Comparison of ENCODE assay signal across 27 cellular contexts in genomic region chr7:21480693-21481403, GRCh38. TPM values are rescaled to one million over a fixed set of nuclear protein-coding genes. Genes with fewer than 3 reads are reported as not detected.
A peak's percentile ranks its signal among the peaks of the same experiment; 100 is the strongest.
DNase-seq lines count a peak whose midpoint lies in the region; ATAC-seq and TF ChIP-seq lines count a peak whose summit lies in the region.
"Had no signal": no experiment of that assay in that cellular context is flagged by ENCODE, and none has a peak within 500 bp of the region (broad histone marks: within the 10 kb centered on the region; RNA-seq: fewer than 3 reads in every experiment).

No MANE protein-coding gene starts in this region.

- intact Hi-C loops in spleen (cut with DNase I; ENCODE audit: low total_unique reads) (no loop called here), cardiac septum (cut with DNase I) (no loop called here)

- no peaks in the 10 kb centered on the region for H3K9me3 Mint-ChIP-seq in stimulated activated naive CD8-positive, alpha-beta T cell treated with anti-CD3 and anti-CD28 coated beads, Interleukin-15, Interleukin-2, amounts not matched to agents 100 ng/mL and 50 ng/mL, for 24 hours
- H3K9me3 Mint-ChIP-seq in stimulated activated naive CD8-positive, alpha-beta T cell treated with anti-CD3 and anti-CD28 coated beads, Interleukin-15, amount 100 ng/mL, for 72 hours, result no peaks in the 10 kb centered on the region
- no peaks in the 10 kb centered on the region for H3K9me3 Mint-ChIP-seq in stimulated activated effector memory CD8-positive, alpha-beta T cell treated with anti-CD3 and anti-CD28 coated beads, Interleukin-12 subunit alpha, Interleukin-12 subunit beta, amount 100 ng/mL, for 72 hours
- H3K9me3 Mint-ChIP-seq: activated naive CD4-positive, alpha-beta T cell treated with anti-CD3 and anti-CD28 coated beads, Interleukin-2, amount 50 U/mL, for 24 hours had no signal

- no peak overlapping the region for H3K4me3 Mint-ChIP-seq in stimulated activated naive CD8-positive, alpha-beta T cell treated with anti-CD3 and anti-CD28 coated beads, Interleukin-15, Interleukin-2, amounts not matched to agents 100 ng/mL and 50 ng/mL, for 24 hours
- no peak overlapping the region for H3K4me3 Mint-ChIP-seq in stimulated activated naive CD8-positive, alpha-beta T cell treated with anti-CD3 and anti-CD28 coated beads, Interleukin-15, amount 100 ng/mL, for 72 hours
- no peak overlapping the region for H3K4me3 Mint-ChIP-seq in stimulated activated effector memory CD8-positive, alpha-beta T cell treated with anti-CD3 and anti-CD28 coated beads, Interleukin-12 subunit alpha, Interleukin-12 subunit beta, amount 100 ng/mL, for 72 hours
- H3K4me3 Mint-ChIP-seq: activated CD8-positive, alpha-beta T cell treated with anti-CD3 and anti-CD28 coated beads, Interleukin-2, amount 10 ng/mL, durations not matched to agents 7 days and 5 days; activated naive CD4-positive, alpha-beta T cell treated with anti-CD3 and anti-CD28 coated beads, Interleukin-2, amount 50 U/mL, for 24 hours; brain had no signal

- no peaks in the 10 kb centered on the region for H3K27me3 ChIP-seq in NT2/D1 (ENCODE audit: insufficient read depth, insufficient read length)
- no peaks in the 10 kb centered on the region for H3K27me3 ChIP-seq in iPS-18a (ENCODE audit: control insufficient read depth, insufficient read depth, low read length)
- H3K27me3 ChIP-seq in spleen (replicated peaks in 1 of 7), result no peaks in the 10 kb centered on the region
- H3K27me3 ChIP-seq: heart right ventricle, sigmoid colon, tibial nerve had no signal

- H3K4me1 Mint-ChIP-seq in stimulated activated naive CD8-positive, alpha-beta T cell treated with anti-CD3 and anti-CD28 coated beads, Interleukin-15, Interleukin-2, amounts not matched to agents 100 ng/mL and 50 ng/mL, for 24 hours (ENCODE audit: low read depth), result peaks cover 41% of the 10 kb centered on the region
- peaks cover 12% of the 10 kb centered on the region for H3K4me1 Mint-ChIP-seq in stimulated activated naive CD8-positive, alpha-beta T cell treated with anti-CD3 and anti-CD28 coated beads, Interleukin-15, amount 100 ng/mL, for 72 hours
- peaks cover 21% of the 10 kb centered on the region for H3K4me1 Mint-ChIP-seq in stimulated activated effector memory CD8-positive, alpha-beta T cell treated with anti-CD3 and anti-CD28 coated beads, Interleukin-12 subunit alpha, Interleukin-12 subunit beta, amount 100 ng/mL, for 72 hours
- H3K4me1 Mint-ChIP-seq: brain had no signal

- no peak for TF ChIP-seq CTCF in spleen (IDR thresholded peaks at IDR 0.05 in 8 of 11, conservative IDR thresholded peaks at IDR 0.05 in 3 of 11)

- WGBS in spleen, 5 donors, result 92 to 95% (median 93%) methylated on average over 3 of the region's 3 CpGs

- no peak for DNase-seq in stimulated activated naive CD8-positive, alpha-beta T cell treated with anti-CD3 and anti-CD28 coated beads, Interleukin-15, amount 100 ng/mL, for 72 hours
- peak; percentile 80 for DNase-seq in NT2/D1 (ENCODE audit: low read depth, low spot score)
- no peak for DNase-seq in stimulated activated effector memory CD8-positive, alpha-beta T cell treated with anti-CD3 and anti-CD28 coated beads, Interleukin-12 subunit alpha, Interleukin-12 subunit beta, amount 100 ng/mL, for 72 hours (ENCODE audit: low spot score in 2 of 2)
- no peak for DNase-seq in spleen
- DNase-seq in cardiac septum (ENCODE audit: low spot score), result no peak
- DNase-seq: activated CD4-positive, CD25-positive, alpha-beta regulatory T cell treated with anti-CD3 and anti-CD28 coated beads, Interleukin-2, amount 50 U/mL, for 72 hours; activated CD8-positive, alpha-beta T cell treated with anti-CD3 and anti-CD28 coated beads, Interleukin-2, amount 10 ng/mL, durations not matched to agents 7 days and 5 days; amniotic stem cell; GM23248; heart right ventricle; mesenchymal stem cell; MM.1S; NCI-H1105 treated with DMSO at 0.1 percent for 48 hours; NCI-H2029; NCI-H2227 treated with DMSO at 0.1 percent for 48 hours; NCI-H526; sigmoid colon; stimulated activated CD4-positive, alpha-beta T cell treated with anti-CD3 and anti-CD28 coated beads, Interleukin-4, amount 100 ng/mL, for 1 hour had no signal

- H3K36me3 Mint-ChIP-seq in stimulated activated naive CD8-positive, alpha-beta T cell treated with anti-CD3 and anti-CD28 coated beads, Interleukin-15, Interleukin-2, amounts not matched to agents 100 ng/mL and 50 ng/mL, for 24 hours (ENCODE audit: low read depth), result peaks cover 66% of the 10 kb centered on the region
- peaks cover 77% of the 10 kb centered on the region for H3K36me3 Mint-ChIP-seq in stimulated activated effector memory CD8-positive, alpha-beta T cell treated with anti-CD3 and anti-CD28 coated beads, Interleukin-12 subunit alpha, Interleukin-12 subunit beta, amount 100 ng/mL, for 72 hours

- no peak for TF ChIP-seq POLR2A in spleen (IDR thresholded peaks at IDR 0.05)

- H3K27me3 Mint-ChIP-seq in stimulated activated naive CD8-positive, alpha-beta T cell treated with anti-CD3 and anti-CD28 coated beads, Interleukin-15, Interleukin-2, amounts not matched to agents 100 ng/mL and 50 ng/mL, for 24 hours, result no peaks in the 10 kb centered on the region
- no peaks in the 10 kb centered on the region for H3K27me3 Mint-ChIP-seq in stimulated activated naive CD8-positive, alpha-beta T cell treated with anti-CD3 and anti-CD28 coated beads, Interleukin-15, amount 100 ng/mL, for 72 hours
- H3K27me3 Mint-ChIP-seq: activated naive CD4-positive, alpha-beta T cell treated with anti-CD3 and anti-CD28 coated beads, Interleukin-2, amount 50 U/mL, for 24 hours; brain; progenitor cell of endocrine pancreas had no signal

- H3K4me3 ChIP-seq in NT2/D1 (ENCODE audit: insufficient read length, low read depth) (no peak overlapping the region), iPS-18a (ENCODE audit: low read length) (peak overlapping the region; percentile 15), spleen (no peak overlapping the region)
- H3K4me3 ChIP-seq: GM23248, heart right ventricle, sigmoid colon, SK-N-MC, tibial nerve had no signal

- no peaks in the 10 kb centered on the region for H3K4me1 ChIP-seq in NT2/D1 (ENCODE audit: insufficient read depth, insufficient read length)
- peaks cover 28% of the 10 kb centered on the region for H3K4me1 ChIP-seq in iPS-18a (ENCODE audit: control insufficient read depth, low read depth, low read length)
- no peaks in the 10 kb centered on the region for H3K4me1 ChIP-seq in spleen
- H3K4me1 ChIP-seq: heart right ventricle, sigmoid colon had no signal

- H3K9me3 ChIP-seq in NT2/D1 (ENCODE audit: insufficient read depth, low read length) (no peaks in the 10 kb centered on the region), iPS-18a (ENCODE audit: control insufficient read depth, low read depth, low read length) (no peaks in the 10 kb centered on the region), spleen (no peaks in the 10 kb centered on the region)
- H3K9me3 ChIP-seq: heart right ventricle, sigmoid colon, tibial nerve had no signal

- H3K27ac ChIP-seq in iPS-18a (ENCODE audit: low read length) (no peak overlapping the region), spleen (no peak overlapping the region)
- H3K27ac ChIP-seq: GM23248, heart right ventricle, KMS-11, sigmoid colon, SK-N-MC, tibial nerve had no signal

- no peak for ATAC-seq in stimulated activated naive CD8-positive, alpha-beta T cell treated with anti-CD3 and anti-CD28 coated beads, Interleukin-15, amount 100 ng/mL, for 72 hours
- ATAC-seq in stimulated activated effector memory CD8-positive, alpha-beta T cell treated with anti-CD3 and anti-CD28 coated beads, Interleukin-12 subunit alpha, Interleukin-12 subunit beta, amount 100 ng/mL, for 72 hours, result no peak
- no peak for ATAC-seq in GM21447 (IDR thresholded peaks at IDR 0.05; ENCODE audit: unreplicated experiment)
- ATAC-seq: activated CD8-positive, alpha-beta T cell treated with anti-CD3 and anti-CD28 coated beads, Interleukin-2, amount 10 ng/mL, durations not matched to agents 7 days and 5 days; heart right ventricle had no signal

- H3K27ac Mint-ChIP-seq in stimulated activated naive CD8-positive, alpha-beta T cell treated with anti-CD3 and anti-CD28 coated beads, Interleukin-15, Interleukin-2, amounts not matched to agents 100 ng/mL and 50 ng/mL, for 24 hours, result peak overlapping the region; percentile 45
- H3K27ac Mint-ChIP-seq in stimulated activated naive CD8-positive, alpha-beta T cell treated with anti-CD3 and anti-CD28 coated beads, Interleukin-15, amount 100 ng/mL, for 72 hours, result no peak overlapping the region
- H3K27ac Mint-ChIP-seq in stimulated activated effector memory CD8-positive, alpha-beta T cell treated with anti-CD3 and anti-CD28 coated beads, Interleukin-12 subunit alpha, Interleukin-12 subunit beta, amount 100 ng/mL, for 72 hours, result peak overlapping the region; percentile 34
- H3K27ac Mint-ChIP-seq: activated CD8-positive, alpha-beta T cell treated with anti-CD3 and anti-CD28 coated beads, Interleukin-2, amount 10 ng/mL, durations not matched to agents 7 days and 5 days; activated naive CD4-positive, alpha-beta T cell treated with anti-CD3 and anti-CD28 coated beads, Interleukin-2, amount 50 U/mL, for 24 hours; brain; progenitor cell of endocrine pancreas had no signal

- H3K9ac ChIP-seq in NT2/D1 (ENCODE audit: insufficient read length, low read depth) (no peak overlapping the region), iPS-18a (ENCODE audit: low read length) (no peak overlapping the region)
- H3K9ac ChIP-seq: GM23248, KMS-11 had no signal

- H3K36me3 ChIP-seq in NT2/D1 (ENCODE audit: insufficient read depth, insufficient read length, low read length) (peaks cover 9% of the 10 kb centered on the region), iPS-18a (ENCODE audit: control insufficient read depth, low read depth, low read length) (peaks cover 21% of the 10 kb centered on the region), spleen (peaks cover 0 to 60% (median 14%) of the 10 kb centered on the region in 6 donors)

RNA-seq across cellular contexts. Expression of gene SP4, which starts 53.0 kb away (rescaled TPM):
- total RNA-seq in spleen (10 to 100 TPM; 13.9 to 19.0 (median 14.6) TPM), cardiac septum (6.1 TPM)
- 1 to 10 TPM; 2.5 to 3.9 (median 3.1) TPM for polyA plus RNA-seq in spleen

Comparison
In these comparisons a context has a peak if more than half of its experiments do, and no peak if none do; other contexts are left out.
1. H3K27ac Mint-ChIP-seq: peak in stimulated activated naive CD8-positive, alpha-beta T cell treated with anti-CD3 and anti-CD28 coated beads, Interleukin-15, Interleukin-2, amounts not matched to agents 100 ng/mL and 50 ng/mL, for 24 hours (single experiment) and stimulated activated effector memory CD8-positive, alpha-beta T cell treated with anti-CD3 and anti-CD28 coated beads, Interleukin-12 subunit alpha, Interleukin-12 subunit beta, amount 100 ng/mL, for 72 hours (single experiment); none in stimulated activated naive CD8-positive, alpha-beta T cell treated with anti-CD3 and anti-CD28 coated beads, Interleukin-15, amount 100 ng/mL, for 72 hours (0 of 2).